8 cellular contexts compared by ENCODE assay signal in genomic region chr1:23751050-23751814, GRCh38.
DNase-seq lines count a peak whose midpoint lies in the region; ATAC-seq and TF ChIP-seq lines count a peak whose summit lies in the region.

No MANE protein-coding gene starts in this region.

- H3K4me1 ChIP-seq in KMS-11 (ENCODE audit: low read depth, poor library complexity, severe bottlenecking) = peaks cover 8% of the 10 kb centered on the region

- ATAC-seq in memory B cell (ENCODE audit: low read depth) (peak; percentile 91), HG02970 (IDR thresholded peaks at IDR 0.05; ENCODE audit: low FRiP score, unreplicated experiment) (no peak)

- DNase-seq in NCI-H526 (lab: John Stamatoyannopoulos, UW) = peak; percentile 33 to 77
- no peak for DNase-seq in NCI-H526 treated with DMSO at 0.1 percent for 48 hours (lab: John Stamatoyannopoulos, UW)
- peak; percentile 16 for DNase-seq in T-helper 2 cell treated with Interferon-gamma antibody and Interleukin-4, amounts not matched to agents 5 μg/mL and 100 μg/mL, for 36 hours (ENCODE audit: low spot score)
- peak; percentile 70 for DNase-seq in cerebellar cortex (ENCODE audit: low spot score)
- DNase-seq in memory B cell (ENCODE audit: low spot score in 2 of 2) = peak; percentile 46 to 59
- DNase-seq in activated gamma-delta T cell (lab: John Stamatoyannopoulos, UW) = no peak

- no peaks in the 10 kb centered on the region for H3K27me3 Mint-ChIP-seq in T-helper 2 cell treated with Interferon-gamma antibody and Interleukin-4, amounts not matched to agents 5 μg/mL and 100 μg/mL, for 36 hours (ENCODE audit: low read depth)
- H3K27me3 Mint-ChIP-seq in memory B cell = no peaks in the 10 kb centered on the region

- H3K27me3 ChIP-seq in KMS-11 (ENCODE audit: insufficient read depth, low read depth) = no peaks in the 10 kb centered on the region

- H3K4me2 ChIP-seq in KMS-11 = no peak overlapping the region

- H3K4me1 Mint-ChIP-seq in T-helper 2 cell treated with Interferon-gamma antibody and Interleukin-4, amounts not matched to agents 5 μg/mL and 100 μg/mL, for 36 hours (ENCODE audit: low read depth) = peaks cover 14% of the 10 kb centered on the region
- peaks cover 29% of the 10 kb centered on the region for H3K4me1 Mint-ChIP-seq in memory B cell

- peak overlapping the region; percentile 18 for H3K27ac Mint-ChIP-seq in T-helper 2 cell treated with Interferon-gamma antibody and Interleukin-4, amounts not matched to agents 5 μg/mL and 100 μg/mL, for 36 hours
- peak overlapping the region; percentile 8 for H3K27ac Mint-ChIP-seq in memory B cell

- no peak overlapping the region for H3K9ac ChIP-seq in KMS-11

- H3K79me2 ChIP-seq in KMS-11 (ENCODE audit: insufficient read depth, low read depth) = peaks cover 22% of the 10 kb centered on the region; the same call in 1 of the 2 replicates

- H3K36me3 Mint-ChIP-seq in T-helper 2 cell treated with Interferon-gamma antibody and Interleukin-4, amounts not matched to agents 5 μg/mL and 100 μg/mL, for 36 hours (ENCODE audit: low read depth) = peaks cover 43% of the 10 kb centered on the region
- peaks cover 38% of the 10 kb centered on the region for H3K36me3 Mint-ChIP-seq in memory B cell

- peak; percentile 83 for TF ChIP-seq CTCF in KMS-11 (conservative IDR thresholded peaks at IDR 0.05; ENCODE audit: low read depth, low read length)

- no peak overlapping the region for H3K4me3 Mint-ChIP-seq in T-helper 2 cell treated with Interferon-gamma antibody and Interleukin-4, amounts not matched to agents 5 μg/mL and 100 μg/mL, for 36 hours
- no peak overlapping the region for H3K4me3 Mint-ChIP-seq in memory B cell

- H4K20me1 ChIP-seq in KMS-11 (ENCODE audit: insufficient read depth) = peaks cover 7% of the 10 kb centered on the region

- H2AFZ ChIP-seq in KMS-11 (ENCODE audit: low read depth) = no peak overlapping the region

- H3K9me3 Mint-ChIP-seq in T-helper 2 cell treated with Interferon-gamma antibody and Interleukin-4, amounts not matched to agents 5 μg/mL and 100 μg/mL, for 36 hours = no peaks in the 10 kb centered on the region
- no peaks in the 10 kb centered on the region for H3K9me3 Mint-ChIP-seq in memory B cell

- no peak overlapping the region for H3K4me3 ChIP-seq in KMS-11 (IDR thresholded peaks at IDR 0.05; ENCODE audit: insufficient read depth, low read depth, low read length)

- H3K27ac ChIP-seq in KMS-11 = no peak overlapping the region

- peaks cover 14% of the 10 kb centered on the region for H3K36me3 ChIP-seq in KMS-11 (ENCODE audit: insufficient read depth)

Comparison
In these comparisons a context has a peak if more than half of its experiments do, and no peak if none do; other contexts are left out.
1. DNase-seq: peak in NCI-H526 (2 of 2), T-helper 2 cell treated with Interferon-gamma antibody and Interleukin-4, amounts not matched to agents 5 μg/mL and 100 μg/mL, for 36 hours (single experiment), cerebellar cortex (single experiment) and memory B cell (2 of 2); none in NCI-H526 treated with DMSO at 0.1 percent for 48 hours (single experiment) and activated gamma-delta T cell (single experiment).